In the genomic region with DNA sequence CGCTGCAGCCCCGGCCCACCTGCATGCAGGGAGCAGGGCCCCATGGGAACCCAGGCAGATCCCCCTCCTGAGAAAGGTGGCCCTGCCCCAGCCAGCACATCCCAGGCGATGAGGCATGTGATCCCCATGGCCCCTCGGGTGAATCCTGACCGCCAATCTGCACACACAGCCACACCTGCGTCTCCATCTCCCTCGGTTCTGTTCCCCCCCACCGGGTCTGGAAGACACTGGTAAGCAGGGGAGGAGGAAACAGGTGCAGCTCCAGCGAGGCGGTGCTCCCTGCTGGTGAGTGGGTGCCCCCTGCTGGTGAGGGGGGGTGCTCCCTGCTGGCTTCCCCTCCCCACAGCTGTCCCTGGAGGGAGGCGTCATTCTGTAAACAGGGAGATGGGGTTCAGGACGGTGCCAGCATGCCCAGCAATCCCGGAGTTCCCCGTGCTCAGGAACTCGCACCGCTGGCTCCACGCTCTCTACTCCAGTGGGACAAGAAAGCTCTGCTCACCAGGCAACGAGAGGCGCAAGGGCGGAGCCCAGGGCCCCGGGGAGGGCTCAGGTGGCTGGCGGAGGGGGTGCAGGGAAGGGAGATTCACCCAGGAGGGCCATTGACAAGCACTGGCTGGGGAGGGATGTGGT, we compare ENCODE assay signal across 9 cellular contexts. TPM values are rescaled to one million over a fixed set of nuclear protein-coding genes. Genes with fewer than 3 reads are reported as not detected.
DNase-seq lines count a peak whose midpoint lies in the region; ATAC-seq, FAIRE-seq and TF ChIP-seq lines count a peak whose summit lies in the region.
"Had no signal": no experiment of that assay in that cellular context is flagged by ENCODE, and none has a peak within 500 bp of the region (broad histone marks: within the 10 kb centered on the region; RNA-seq: fewer than 3 reads in every experiment).

No MANE protein-coding gene starts in this region.

- peak overlapping the region in 1 of 5 experiments; percentile 19 for H3K27ac Mint-ChIP-seq in brain

- no peaks in the 10 kb centered on the region for H3K9me3 ChIP-seq in kidney (ENCODE audit: control insufficient read depth in 1 of 2, low read length in 2 of 2)
- H3K9me3 ChIP-seq: SJSA1 had no signal

- no peaks in the 10 kb centered on the region for H3K36me3 ChIP-seq in kidney (ENCODE audit: control insufficient read depth in 1 of 2, insufficient read depth in 2 of 2, low read length in 2 of 2)

- no peak overlapping the region for H3K27ac ChIP-seq in VCaP
- no peak overlapping the region for H3K27ac ChIP-seq in kidney (ENCODE audit: low read depth in 2 of 2, low read length in 2 of 2)
- H3K27ac ChIP-seq: SJSA1 had no signal

- peaks cover 0 to 11% of the 10 kb centered on the region in 2 donors for H3K4me1 ChIP-seq in kidney (ENCODE audit: control insufficient read depth in 1 of 2, insufficient read depth in 1 of 2, low read depth in 1 of 2, low read length in 2 of 2)

- intact Hi-C loops in kidney (cut with DNase I): no loop called here

- DNase-seq in DMS153 (lab: John Stamatoyannopoulos, UW): peak; percentile 92
- DNase-seq in HEK293T (ENCODE audit: extremely low spot score): peak; percentile 56
- peak; percentile 61 for DNase-seq in NCI-H1694 treated with DMSO at 0.1 percent for 48 hours (lab: John Stamatoyannopoulos, UW)
- DNase-seq in kidney: peak; percentile 92
- peak; percentile 79 for DNase-seq in stimulated activated CD4-positive, alpha-beta T cell treated with anti-CD3 and anti-CD28 coated beads, Interleukin-4, amount 100 ng/mL, for 24 hours

- TF ChIP-seq CTCF in VCaP (conservative IDR thresholded peaks at IDR 0.05) (peak; percentile 91), brain (conservative IDR thresholded peaks at IDR 0.05) (peak; percentile 56 to 61), kidney (IDR thresholded peaks at IDR 0.05; ENCODE audit: borderline replicate concordance, extremely low read depth, insufficient read depth) (peak; percentile 84)

- H3K36me3 Mint-ChIP-seq in brain: no peaks in the 10 kb centered on the region

- CTCF ChIA-PET in HEK293T (lab: Yijun Ruan, JAX): interaction anchor here (0.6 to 2.7 kb wide), 8 partner anchors 9 to 217 kb away, joined by 3 to 12 read pairs (median 5); no protein-coding TSS in a partner anchor

- no peak for FAIRE-seq in kidney (lab: Jason Lieb, UNC)

- peaks cover 16% of the 10 kb centered on the region for H3K27me3 Mint-ChIP-seq in brain

- POLR2A ChIA-PET in HEK293T (lab: Yijun Ruan, JAX): no interaction called here

- H3K4me3 Mint-ChIP-seq in brain: no peak overlapping the region

- H3K9me3 Mint-ChIP-seq in brain: peaks cover 0 to 4% (median 0%) of the 10 kb centered on the region in 5 experiments

- H3K4me1 Mint-ChIP-seq in brain: peaks cover 31% of the 10 kb centered on the region

- no peak overlapping the region for H3K9ac ChIP-seq in kidney (ENCODE audit: low read length in 2 of 2)

- ATAC-seq in HG03175 (IDR thresholded peaks at IDR 0.05; ENCODE audit: unreplicated experiment): no peak

- H3K4me3 ChIP-seq in kidney (ENCODE audit: low read length in 2 of 2): no peak overlapping the region
- H3K4me3 ChIP-seq: SJSA1 had no signal

TF ChIP-seq in HEK293T, 16 proteins besides CTCF, POLR2A, EP300 and RAD21:
- no peak for TF ChIP-seq BHLHE40 (IDR thresholded peaks at IDR 0.05; ENCODE audit: borderline replicate concordance)
- no peak for TF ChIP-seq ZNF384 (IDR thresholded peaks at IDR 0.05)
- no peak for TF ChIP-seq FOXA1 (IDR thresholded peaks at IDR 0.05)
- no peak for TF ChIP-seq ELF4 (IDR thresholded peaks at IDR 0.05)
- no peak for TF ChIP-seq SUZ12 (IDR thresholded peaks at IDR 0.05)
- TF ChIP-seq NFRKB (IDR thresholded peaks at IDR 0.05): no peak
- no peak for TF ChIP-seq FOXK2 (IDR thresholded peaks at IDR 0.05)

RNA-seq across cellular contexts. Expression of a gene that starts 28.4 kb away (rescaled TPM):
- polyA plus RNA-seq in brain (ENCODE audit: insufficient read depth, low read depth, low replicate concordance) (80.0 TPM), kidney (ENCODE audit: insufficient read depth, low read depth, low replicate concordance) (28.2 TPM)
- 92.9 TPM for total RNA-seq in kidney
